Comparison of ENCODE assay signal across 1 cellular context in the genomic region with DNA sequence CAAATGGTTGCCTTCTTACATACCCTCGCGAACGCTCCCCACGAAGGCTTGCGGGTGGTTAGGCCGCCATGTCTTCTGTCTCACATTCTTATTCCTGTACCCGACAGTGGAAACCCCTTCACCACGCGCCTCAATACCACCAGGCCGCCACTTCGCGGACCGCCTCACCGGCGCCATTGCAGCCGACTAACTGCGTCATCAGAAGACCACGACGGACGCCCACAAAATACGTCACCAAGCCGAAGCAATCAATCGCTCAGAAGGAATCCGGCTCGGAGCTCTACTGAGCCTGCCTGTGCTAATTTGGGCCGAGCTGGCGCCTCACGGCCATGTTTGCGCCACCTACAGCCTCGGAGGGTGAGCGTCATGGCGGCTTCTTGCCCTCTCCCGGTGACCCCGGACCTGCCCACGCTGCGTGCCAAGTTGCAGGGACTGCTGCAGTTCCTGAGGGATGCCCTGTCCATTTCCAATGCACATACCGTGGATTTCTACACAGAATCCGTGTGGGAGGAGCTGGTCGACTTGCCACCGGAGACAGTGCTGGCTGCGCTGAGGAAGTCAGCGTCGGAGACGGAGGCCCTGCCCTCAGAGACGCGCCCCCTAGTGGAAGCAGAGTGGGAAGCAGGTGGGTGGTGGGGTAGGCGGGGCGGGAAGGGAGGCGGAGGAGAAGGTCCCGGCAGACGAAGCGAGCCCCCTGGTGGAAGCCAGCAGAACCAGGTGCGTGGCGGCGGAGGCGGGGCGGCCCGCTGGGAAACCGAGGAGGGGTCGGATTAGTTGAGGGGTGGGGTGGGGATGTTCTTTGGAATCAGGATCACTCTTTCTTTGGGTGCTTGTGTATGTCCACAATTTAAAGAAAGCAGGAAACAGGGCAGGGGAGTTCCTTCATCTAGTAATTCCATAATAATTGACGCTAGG.
TF ChIP-seq lines count a peak whose summit lies in the region.

A gene with protein sequence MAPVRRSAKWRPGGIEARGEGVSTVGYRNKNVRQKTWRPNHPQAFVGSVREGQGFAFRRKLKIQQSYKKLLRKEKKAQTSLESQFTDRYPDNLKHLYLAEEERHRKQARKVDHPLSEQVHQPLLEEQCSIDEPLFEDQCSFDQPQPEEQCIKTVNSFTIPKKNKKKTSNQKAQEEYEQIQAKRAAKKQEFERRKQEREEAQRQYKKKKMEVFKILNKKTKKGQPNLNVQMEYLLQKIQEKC (minus strand): TSS at position 188 of the 915 bp plus-strand sequence. CDS start 11 bp downstream, at position 177.
A gene with protein sequence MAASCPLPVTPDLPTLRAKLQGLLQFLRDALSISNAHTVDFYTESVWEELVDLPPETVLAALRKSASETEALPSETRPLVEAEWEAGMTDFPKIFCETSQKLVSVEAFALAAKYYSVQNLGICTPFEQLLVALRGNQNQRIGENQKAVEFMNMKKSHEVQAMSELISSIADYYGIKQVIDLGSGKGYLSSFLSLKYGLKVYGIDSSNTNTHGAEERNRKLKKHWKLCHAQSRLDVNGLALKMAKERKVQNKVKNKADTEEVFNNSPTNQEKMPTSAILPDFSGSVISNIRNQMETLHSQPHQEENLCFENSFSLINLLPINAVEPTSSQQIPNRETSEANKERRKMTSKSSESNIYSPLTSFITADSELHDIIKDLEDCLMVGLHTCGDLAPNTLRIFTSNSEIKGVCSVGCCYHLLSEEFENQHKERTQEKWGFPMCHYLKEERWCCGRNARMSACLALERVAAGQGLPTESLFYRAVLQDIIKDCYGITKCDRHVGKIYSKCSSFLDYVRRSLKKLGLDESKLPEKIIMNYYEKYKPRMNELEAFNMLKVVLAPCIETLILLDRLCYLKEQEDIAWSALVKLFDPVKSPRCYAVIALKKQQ (plus strand): TSS at position 330 of the 915 bp plus-strand sequence. CDS start 37 bp downstream, at position 367.

TF ChIP-seq in K562, 482 proteins besides CTCF, POLR2A, EP300 and RAD21 (continued from another document and continues in another):
- TF ChIP-seq, protein P1, sequence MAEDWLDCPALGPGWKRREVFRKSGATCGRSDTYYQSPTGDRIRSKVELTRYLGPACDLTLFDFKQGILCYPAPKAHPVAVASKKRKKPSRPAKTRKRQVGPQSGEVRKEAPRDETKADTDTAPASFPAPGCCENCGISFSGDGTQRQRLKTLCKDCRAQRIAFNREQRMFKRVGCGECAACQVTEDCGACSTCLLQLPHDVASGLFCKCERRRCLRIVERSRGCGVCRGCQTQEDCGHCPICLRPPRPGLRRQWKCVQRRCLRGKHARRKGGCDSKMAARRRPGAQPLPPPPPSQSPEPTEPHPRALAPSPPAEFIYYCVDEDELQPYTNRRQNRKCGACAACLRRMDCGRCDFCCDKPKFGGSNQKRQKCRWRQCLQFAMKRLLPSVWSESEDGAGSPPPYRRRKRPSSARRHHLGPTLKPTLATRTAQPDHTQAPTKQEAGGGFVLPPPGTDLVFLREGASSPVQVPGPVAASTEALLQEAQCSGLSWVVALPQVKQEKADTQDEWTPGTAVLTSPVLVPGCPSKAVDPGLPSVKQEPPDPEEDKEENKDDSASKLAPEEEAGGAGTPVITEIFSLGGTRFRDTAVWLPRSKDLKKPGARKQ (CRISPR knock-in tag; IDR thresholded peaks at IDR 0.05): no peak
- no peak for TF ChIP-seq RBM34 (IDR thresholded peaks at IDR 0.05; ENCODE audit: borderline replicate concordance, insufficient read depth, low read length)
- TF ChIP-seq, protein P2, sequence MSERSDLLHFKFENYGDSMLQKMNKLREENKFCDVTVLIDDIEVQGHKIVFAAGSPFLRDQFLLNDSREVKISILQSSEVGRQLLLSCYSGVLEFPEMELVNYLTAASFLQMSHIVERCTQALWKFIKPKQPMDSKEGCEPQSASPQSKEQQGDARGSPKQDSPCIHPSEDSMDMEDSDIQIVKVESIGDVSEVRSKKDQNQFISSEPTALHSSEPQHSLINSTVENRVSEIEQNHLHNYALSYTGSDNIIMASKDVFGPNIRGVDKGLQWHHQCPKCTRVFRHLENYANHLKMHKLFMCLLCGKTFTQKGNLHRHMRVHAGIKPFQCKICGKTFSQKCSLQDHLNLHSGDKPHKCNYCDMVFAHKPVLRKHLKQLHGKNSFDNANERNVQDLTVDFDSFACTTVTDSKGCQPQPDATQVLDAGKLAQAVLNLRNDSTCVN (CRISPR knock-in tag; IDR thresholded peaks at IDR 0.05): no peak
- TF ChIP-seq, protein P3, sequence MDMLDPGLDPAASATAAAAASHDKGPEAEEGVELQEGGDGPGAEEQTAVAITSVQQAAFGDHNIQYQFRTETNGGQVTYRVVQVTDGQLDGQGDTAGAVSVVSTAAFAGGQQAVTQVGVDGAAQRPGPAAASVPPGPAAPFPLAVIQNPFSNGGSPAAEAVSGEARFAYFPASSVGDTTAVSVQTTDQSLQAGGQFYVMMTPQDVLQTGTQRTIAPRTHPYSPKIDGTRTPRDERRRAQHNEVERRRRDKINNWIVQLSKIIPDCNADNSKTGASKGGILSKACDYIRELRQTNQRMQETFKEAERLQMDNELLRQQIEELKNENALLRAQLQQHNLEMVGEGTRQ (CRISPR knock-in tag; IDR thresholded peaks at IDR 0.05): no peak
- TF ChIP-seq, protein P4, sequence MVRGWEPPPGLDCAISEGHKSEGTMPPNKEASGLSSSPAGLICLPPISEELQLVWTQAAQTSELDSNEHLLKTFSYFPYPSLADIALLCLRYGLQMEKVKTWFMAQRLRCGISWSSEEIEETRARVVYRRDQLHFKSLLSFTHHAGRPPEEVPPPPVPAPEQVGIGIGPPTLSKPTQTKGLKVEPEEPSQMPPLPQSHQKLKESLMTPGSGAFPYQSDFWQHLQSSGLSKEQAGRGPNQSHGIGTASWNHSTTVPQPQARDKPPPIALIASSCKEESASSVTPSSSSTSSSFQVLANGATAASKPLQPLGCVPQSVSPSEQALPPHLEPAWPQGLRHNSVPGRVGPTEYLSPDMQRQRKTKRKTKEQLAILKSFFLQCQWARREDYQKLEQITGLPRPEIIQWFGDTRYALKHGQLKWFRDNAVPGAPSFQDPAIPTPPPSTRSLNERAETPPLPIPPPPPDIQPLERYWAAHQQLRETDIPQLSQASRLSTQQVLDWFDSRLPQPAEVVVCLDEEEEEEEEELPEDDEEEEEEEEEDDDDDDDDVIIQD (CRISPR knock-in tag; IDR thresholded peaks at IDR 0.05): no peak
- TF ChIP-seq SMARCC2 (IDR thresholded peaks at IDR 0.05; ENCODE audit: low read depth): 0 out of 2 replicates have a peak, but pooled peaks have one; percentile 60
- no peak for TF ChIP-seq RUNX1 (IDR thresholded peaks at IDR 0.05; ENCODE audit: low read depth)
- TF ChIP-seq, protein P5, sequence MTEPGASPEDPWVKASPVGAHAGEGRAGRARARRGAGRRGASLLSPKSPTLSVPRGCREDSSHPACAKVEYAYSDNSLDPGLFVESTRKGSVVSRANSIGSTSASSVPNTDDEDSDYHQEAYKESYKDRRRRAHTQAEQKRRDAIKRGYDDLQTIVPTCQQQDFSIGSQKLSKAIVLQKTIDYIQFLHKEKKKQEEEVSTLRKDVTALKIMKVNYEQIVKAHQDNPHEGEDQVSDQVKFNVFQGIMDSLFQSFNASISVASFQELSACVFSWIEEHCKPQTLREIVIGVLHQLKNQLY (CRISPR knock-in tag; conservative IDR thresholded peaks at IDR 0.05): 0 out of 4 replicates have a peak, but pooled peaks of 1 of the 2 experiments have one; percentile 40
- TF ChIP-seq TEAD2 (tag; IDR thresholded peaks at IDR 0.05): peak; percentile 65; the same call in 1 of the 2 replicates
- TF ChIP-seq, protein P6, sequence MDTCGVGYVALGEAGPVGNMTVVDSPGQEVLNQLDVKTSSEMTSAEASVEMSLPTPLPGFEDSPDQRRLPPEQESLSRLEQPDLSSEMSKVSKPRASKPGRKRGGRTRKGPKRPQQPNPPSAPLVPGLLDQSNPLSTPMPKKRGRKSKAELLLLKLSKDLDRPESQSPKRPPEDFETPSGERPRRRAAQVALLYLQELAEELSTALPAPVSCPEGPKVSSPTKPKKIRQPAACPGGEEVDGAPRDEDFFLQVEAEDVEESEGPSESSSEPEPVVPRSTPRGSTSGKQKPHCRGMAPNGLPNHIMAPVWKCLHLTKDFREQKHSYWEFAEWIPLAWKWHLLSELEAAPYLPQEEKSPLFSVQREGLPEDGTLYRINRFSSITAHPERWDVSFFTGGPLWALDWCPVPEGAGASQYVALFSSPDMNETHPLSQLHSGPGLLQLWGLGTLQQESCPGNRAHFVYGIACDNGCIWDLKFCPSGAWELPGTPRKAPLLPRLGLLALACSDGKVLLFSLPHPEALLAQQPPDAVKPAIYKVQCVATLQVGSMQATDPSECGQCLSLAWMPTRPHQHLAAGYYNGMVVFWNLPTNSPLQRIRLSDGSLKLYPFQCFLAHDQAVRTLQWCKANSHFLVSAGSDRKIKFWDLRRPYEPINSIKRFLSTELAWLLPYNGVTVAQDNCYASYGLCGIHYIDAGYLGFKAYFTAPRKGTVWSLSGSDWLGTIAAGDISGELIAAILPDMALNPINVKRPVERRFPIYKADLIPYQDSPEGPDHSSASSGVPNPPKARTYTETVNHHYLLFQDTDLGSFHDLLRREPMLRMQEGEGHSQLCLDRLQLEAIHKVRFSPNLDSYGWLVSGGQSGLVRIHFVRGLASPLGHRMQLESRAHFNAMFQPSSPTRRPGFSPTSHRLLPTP (IDR thresholded peaks at IDR 0.05; ENCODE audit: borderline replicate concordance, extremely low read depth, insufficient read length): no peak
- TF ChIP-seq MIER1 (IDR thresholded peaks at IDR 0.05; ENCODE audit: low read depth): peak; percentile 68; the same call in 1 of the 2 replicates
- no peak for TF ChIP-seq RBM25 (IDR thresholded peaks at IDR 0.05; ENCODE audit: low read depth, low read length, severe bottlenecking)
- no peak for TF ChIP-seq ZNF174 (CRISPR knock-in tag; IDR thresholded peaks at IDR 0.05)
- TF ChIP-seq, protein P7, sequence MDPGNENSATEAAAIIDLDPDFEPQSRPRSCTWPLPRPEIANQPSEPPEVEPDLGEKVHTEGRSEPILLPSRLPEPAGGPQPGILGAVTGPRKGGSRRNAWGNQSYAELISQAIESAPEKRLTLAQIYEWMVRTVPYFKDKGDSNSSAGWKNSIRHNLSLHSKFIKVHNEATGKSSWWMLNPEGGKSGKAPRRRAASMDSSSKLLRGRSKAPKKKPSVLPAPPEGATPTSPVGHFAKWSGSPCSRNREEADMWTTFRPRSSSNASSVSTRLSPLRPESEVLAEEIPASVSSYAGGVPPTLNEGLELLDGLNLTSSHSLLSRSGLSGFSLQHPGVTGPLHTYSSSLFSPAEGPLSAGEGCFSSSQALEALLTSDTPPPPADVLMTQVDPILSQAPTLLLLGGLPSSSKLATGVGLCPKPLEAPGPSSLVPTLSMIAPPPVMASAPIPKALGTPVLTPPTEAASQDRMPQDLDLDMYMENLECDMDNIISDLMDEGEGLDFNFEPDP (CRISPR knock-in tag; IDR thresholded peaks at IDR 0.05): no peak
- TF ChIP-seq, protein P8, sequence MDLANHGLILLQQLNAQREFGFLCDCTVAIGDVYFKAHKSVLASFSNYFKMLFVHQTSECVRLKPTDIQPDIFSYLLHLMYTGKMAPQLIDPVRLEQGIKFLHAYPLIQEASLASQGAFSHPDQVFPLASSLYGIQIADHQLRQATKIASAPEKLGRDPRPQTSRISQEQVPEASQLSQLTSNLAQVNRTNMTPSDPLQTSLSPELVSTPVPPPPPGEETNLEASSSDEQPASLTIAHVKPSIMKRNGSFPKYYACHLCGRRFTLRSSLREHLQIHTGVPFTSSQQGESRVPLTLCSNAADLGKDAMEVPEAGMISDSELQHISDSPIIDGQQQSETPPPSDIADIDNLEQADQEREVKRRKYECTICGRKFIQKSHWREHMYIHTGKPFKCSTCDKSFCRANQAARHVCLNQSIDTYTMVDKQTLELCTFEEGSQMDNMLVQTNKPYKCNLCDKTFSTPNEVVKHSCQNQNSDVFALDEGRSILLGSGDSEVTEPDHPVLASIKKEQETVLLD (IDR thresholded peaks at IDR 0.05): peak; percentile 81
- TF ChIP-seq ZNF707 (CRISPR knock-in tag; conservative IDR thresholded peaks at IDR 0.05): no peak
- no peak for TF ChIP-seq SMAD2 (IDR thresholded peaks at IDR 0.05; ENCODE audit: low read depth, low read length)
- peak; percentile 96; the same call in 1 of the 2 replicates for TF ChIP-seq MTA3 (IDR thresholded peaks at IDR 0.05; ENCODE audit: borderline replicate concordance)
- TF ChIP-seq, protein P9, sequence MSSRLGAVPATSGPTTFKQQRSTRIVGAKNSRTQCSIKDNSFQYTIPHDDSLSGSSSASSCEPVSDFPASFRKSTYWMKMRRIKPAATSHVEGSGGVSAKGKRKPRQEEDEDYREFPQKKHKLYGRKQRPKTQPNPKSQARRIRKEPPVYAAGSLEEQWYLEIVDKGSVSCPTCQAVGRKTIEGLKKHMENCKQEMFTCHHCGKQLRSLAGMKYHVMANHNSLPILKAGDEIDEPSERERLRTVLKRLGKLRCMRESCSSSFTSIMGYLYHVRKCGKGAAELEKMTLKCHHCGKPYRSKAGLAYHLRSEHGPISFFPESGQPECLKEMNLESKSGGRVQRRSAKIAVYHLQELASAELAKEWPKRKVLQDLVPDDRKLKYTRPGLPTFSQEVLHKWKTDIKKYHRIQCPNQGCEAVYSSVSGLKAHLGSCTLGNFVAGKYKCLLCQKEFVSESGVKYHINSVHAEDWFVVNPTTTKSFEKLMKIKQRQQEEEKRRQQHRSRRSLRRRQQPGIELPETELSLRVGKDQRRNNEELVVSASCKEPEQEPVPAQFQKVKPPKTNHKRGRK (tag; IDR thresholded peaks at IDR 0.05): no peak
